ENCODE assay signal across 11 cellular contexts in the genomic region with DNA sequence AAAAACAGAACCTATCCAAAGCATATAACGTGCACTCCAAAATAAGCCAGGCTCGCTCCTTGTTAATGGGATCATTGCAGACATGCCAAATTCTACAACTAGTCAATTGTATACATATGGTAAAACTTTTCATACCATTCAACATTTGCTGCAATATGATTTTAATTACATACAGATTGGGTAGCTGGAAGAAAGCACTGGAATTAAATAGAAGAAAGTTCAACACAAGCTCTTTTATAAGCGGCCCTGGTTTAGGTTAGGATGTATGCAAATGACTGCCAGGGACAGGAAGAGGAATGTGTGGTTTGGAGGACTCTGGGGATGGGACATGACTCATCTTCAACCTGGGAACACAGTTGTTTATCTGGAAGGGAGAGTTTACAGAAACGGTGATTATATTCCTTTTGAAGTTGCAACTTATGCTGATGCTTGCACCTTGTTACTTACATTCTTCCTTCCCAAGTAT.
DNase-seq lines count a peak whose midpoint lies in the region; ATAC-seq, FAIRE-seq and TF ChIP-seq lines count a peak whose summit lies in the region.
"Had no signal": no experiment of that assay in that cellular context is flagged by ENCODE, and none has a peak within 500 bp of the region (broad histone marks: within the 10 kb centered on the region; RNA-seq: fewer than 3 reads in every experiment).

No MANE protein-coding gene starts in this region.

- H4K8ac ChIP-seq in H1 (ENCODE audit: extremely low read depth, insufficient read depth, low read length), result no peak overlapping the region

- no peaks in the 10 kb centered on the region for H3K23me2 ChIP-seq in H1 (ENCODE audit: low read depth, low read length)

- FAIRE-seq in H1 (lab: Jason Lieb, UNC), result peak; percentile 52

- H4K5ac ChIP-seq in H1 (ENCODE audit: insufficient read length, low read depth, low read length), result no peak overlapping the region

- H3K4me1 ChIP-seq in H1 (replicated peaks in 1 of 4; ENCODE audit: control insufficient read depth in 3 of 4, insufficient read depth in 4 of 4, low read length in 3 of 4), result peaks cover 5 to 16% (median 5%) of the 10 kb centered on the region in 4 experiments; a peak in 6 of 7 replicates
- H3K4me1 ChIP-seq in body of pancreas, result no peaks in the 10 kb centered on the region

- no peak overlapping the region for H3K9ac ChIP-seq in H1 (replicated peaks in 1 of 4; ENCODE audit: extremely low read depth in 1 of 4, low read depth in 3 of 4, low read length in 3 of 4)

- 0 out of 4 replicates have a peak overlapping the region, but pooled peaks of 1 of the 2 experiments have one; percentile 8 for H3K4me2 ChIP-seq in H1 (ENCODE audit: insufficient read depth in 1 of 2, low read depth in 2 of 2, low read length in 2 of 2)

- no peak overlapping the region for H3K4me3 ChIP-seq in H1 (ENCODE audit: extremely low read depth in 1 of 4, insufficient read depth in 2 of 4, low read depth in 3 of 4, low read length in 4 of 4)
- H3K4me3 ChIP-seq in body of pancreas, result no peak overlapping the region

- no peak overlapping the region for H3K4ac ChIP-seq in H1 (replicated peaks; ENCODE audit: insufficient read length, low read depth, low read length)

- TF ChIP-seq RAD21 in H1 (IDR thresholded peaks at IDR 0.05 in 1 of 2, conservative IDR thresholded peaks at IDR 0.05 in 1 of 2; ENCODE audit: low read depth in 2 of 2, low read length in 2 of 2), result no peak

- TF ChIP-seq POLR2A in H1 (IDR thresholded peaks at IDR 0.05; ENCODE audit: control extremely low read depth in 1 of 2, low read depth in 2 of 2, low read length in 2 of 2) (no peak), body of pancreas (IDR thresholded peaks at IDR 0.05) (no peak)

- H3K27ac Mint-ChIP-seq in nephron progenitor cell, result peak overlapping the region; percentile 14

- H3K9me3 ChIP-seq in H1 (ENCODE audit: insufficient read depth in 2 of 2, low read depth in 1 of 2, low read length in 1 of 2), result no peaks in the 10 kb centered on the region
- no peaks in the 10 kb centered on the region for H3K9me3 ChIP-seq in body of pancreas

- no peaks in the 10 kb centered on the region for H3K36me3 Mint-ChIP-seq in nephron progenitor cell (ENCODE audit: low read depth)

- peak; percentile 33 for DNase-seq in DMS53 treated with DMSO at 0.1 percent for 48 hours (lab: John Stamatoyannopoulos, UW; ENCODE audit: unreplicated experiment)
- DNase-seq in NCI-H526 treated with DMSO at 0.1 percent for 48 hours (lab: John Stamatoyannopoulos, UW), result peak; percentile 14
- no peak for DNase-seq in H1 (ENCODE audit: low read depth in 1 of 2, low spot score in 2 of 2)
- no peak for DNase-seq in nephron progenitor cell
- no peak for DNase-seq in body of pancreas
- no peak for DNase-seq in DMS153 treated with DMSO at 0.1 percent for 48 hours (lab: John Stamatoyannopoulos, UW; ENCODE audit: unreplicated experiment)
- DNase-seq: activated effector memory CD4-positive, alpha-beta T cell treated with anti-CD3 and anti-CD28 coated beads, Interleukin-2, amount 50 U/mL, for 16 hours; nucleus accumbens had no signal

- no peaks in the 10 kb centered on the region for H3K79me1 ChIP-seq in H1 (ENCODE audit: low read depth, low read length)

- H4K91ac ChIP-seq in H1 (replicated peaks; ENCODE audit: insufficient read length, low read length), result no peak overlapping the region

- intact Hi-C loops in body of pancreas (cut with DNase I), result no loop called here

- H3K9me3 Mint-ChIP-seq in nephron progenitor cell, result no peaks in the 10 kb centered on the region

- no peak overlapping the region for H3K56ac ChIP-seq in H1 (replicated peaks; ENCODE audit: insufficient read length, low read depth, low read length)

- H2BK20ac ChIP-seq in H1 (ENCODE audit: low read length), result no peak overlapping the region

- H3K27me3 Mint-ChIP-seq in nephron progenitor cell (ENCODE audit: low read depth, poor library complexity), result no peaks in the 10 kb centered on the region

- no peak overlapping the region for H2BK120ac ChIP-seq in H1 (replicated peaks; ENCODE audit: low read depth, low read length)

- H3K27ac ChIP-seq in H1 (ENCODE audit: low read depth, low read length) (no peak overlapping the region; the same call in 1 of the 2 replicates), body of pancreas (no peak overlapping the region)
- H3K27ac ChIP-seq: VCaP had no signal

- peak overlapping the region; percentile 35; the same call in 1 of the 2 replicates for H2BK12ac ChIP-seq in H1 (ENCODE audit: low read depth, low read length)

- no peaks in the 10 kb centered on the region for H3K36me3 ChIP-seq in H1 (ENCODE audit: control insufficient read depth in 2 of 4, insufficient read depth in 4 of 4, low read length in 3 of 4)
- no peaks in the 10 kb centered on the region for H3K36me3 ChIP-seq in body of pancreas (replicated peaks in 1 of 2; ENCODE audit: insufficient read depth in 1 of 2, low read depth in 2 of 2)

- no peak overlapping the region for H3K4me3 Mint-ChIP-seq in nephron progenitor cell

- no peaks in the 10 kb centered on the region for H3K79me2 ChIP-seq in H1 (ENCODE audit: control insufficient read depth in 1 of 2, insufficient read depth in 2 of 2, low read length in 2 of 2)

- WGBS in H1 (ENCODE audit: extremely low coverage in 1 of 2, insufficient coverage in 1 of 2, insufficient read length in 1 of 2, insufficient replicate concordance in 2 of 2, low coverage in 1 of 2, low lambda C conversion rate in 2 of 2, missing lambda C conversion rate in 1 of 2), 2 experiments, result 70% methylated on average over 4 of the region's 4 CpGs; no CpG with 5 or more reads in 1 of the 2 experiments
- WGBS in body of pancreas, 2 donors, result 71 to 73% methylated on average over 4 of the region's 4 CpGs

- H4K20me1 ChIP-seq in H1 (replicated peaks in 1 of 2; ENCODE audit: control insufficient read depth in 1 of 2, insufficient read depth in 2 of 2, low read length in 2 of 2), result no peaks in the 10 kb centered on the region

- no peak overlapping the region for H3K23ac ChIP-seq in H1 (ENCODE audit: insufficient read length)

- H3K18ac ChIP-seq in H1 (ENCODE audit: extremely low read depth, low read length), result no peak overlapping the region

- TF ChIP-seq CTCF in H1 (IDR thresholded peaks at IDR 0.05; ENCODE audit: control extremely low read depth in 1 of 3, insufficient read depth in 1 of 3, low read depth in 1 of 3, low read length in 3 of 3) (no peak), nephron progenitor cell (IDR thresholded peaks at IDR 0.05) (no peak), body of pancreas (IDR thresholded peaks at IDR 0.05) (no peak)

- no peak overlapping the region for H2AK5ac ChIP-seq in H1 (ENCODE audit: low read depth, low read length)

- no peak overlapping the region for H2BK5ac ChIP-seq in H1 (ENCODE audit: low read depth, low read length)

- no peak for TF ChIP-seq EP300 in H1 (IDR thresholded peaks at IDR 0.05; ENCODE audit: borderline replicate concordance in 1 of 2, low read depth in 2 of 2, low read length in 2 of 2)

- CTCF ChIA-PET in H1 (lab: Charles Lee; ENCODE audit: partially characterized antibody), result interaction anchor here (1.1 to 10.4 kb wide), 6 partner anchors 12 to 316 kb away, joined by 3 to 98 read pairs (median 4); a partner anchor contains a TSS

- H2AFZ ChIP-seq in H1 (ENCODE audit: low read length), result no peak overlapping the region

- no peak for ATAC-seq in body of pancreas
- no peak for ATAC-seq in HG02970 (IDR thresholded peaks at IDR 0.05; ENCODE audit: low FRiP score, unreplicated experiment)
- no peak for ATAC-seq in HG03280 (IDR thresholded peaks at IDR 0.05; ENCODE audit: unreplicated experiment)

- H3K4me1 Mint-ChIP-seq in nephron progenitor cell, result peaks cover 36% of the 10 kb centered on the region

- H3K27me3 ChIP-seq in H1 (replicated peaks in 1 of 4; ENCODE audit: control insufficient read depth in 3 of 4, extremely low read depth in 1 of 4, insufficient read depth in 3 of 4, low read length in 3 of 4), result no peaks in the 10 kb centered on the region
- H3K27me3 ChIP-seq in body of pancreas, result no peaks in the 10 kb centered on the region

- H2BK15ac ChIP-seq in H1 (ENCODE audit: low read length), result peak overlapping the region; percentile 14; the same call in 1 of the 2 replicates

- POLR2A ChIA-PET in H1 (lab: Charles Lee; ENCODE audit: partially characterized antibody), result interaction anchor here (1.0 to 1.4 kb wide), 2 partner anchors 11 to 60 kb away, joined by 3 read pairs; no protein-coding TSS in a partner anchor

- H3K14ac ChIP-seq in H1 (ENCODE audit: insufficient read length), result no peak overlapping the region

TF ChIP-seq in H1, 55 proteins besides CTCF, POLR2A, EP300 and RAD21:
- TF ChIP-seq KDM5A (IDR thresholded peaks at IDR 0.05; ENCODE audit: low read length), result no peak
- no peak for TF ChIP-seq HDAC2 (IDR thresholded peaks at IDR 0.05; ENCODE audit: borderline replicate concordance in 1 of 2, low read depth in 2 of 2, low read length in 2 of 2)
- peak; percentile 89 for TF ChIP-seq JUND (IDR thresholded peaks at IDR 0.05; ENCODE audit: low read length)
- TF ChIP-seq SP2 (IDR thresholded peaks at IDR 0.05; ENCODE audit: low read length), result no peak
- no peak for TF ChIP-seq RXRA (IDR thresholded peaks at IDR 0.05; ENCODE audit: insufficient read depth, low read depth, low read length)
- TF ChIP-seq ASH2L (IDR thresholded peaks at IDR 0.05; ENCODE audit: low read length), result no peak
- no peak for TF ChIP-seq RNF2 (IDR thresholded peaks at IDR 0.05; ENCODE audit: borderline replicate concordance, low read depth, low read length, missing control alignments, poor library complexity, severe bottlenecking)
- TF ChIP-seq SP1 (IDR thresholded peaks at IDR 0.05; ENCODE audit: low read depth, low read length), result no peak
- TF ChIP-seq, protein P1, sequence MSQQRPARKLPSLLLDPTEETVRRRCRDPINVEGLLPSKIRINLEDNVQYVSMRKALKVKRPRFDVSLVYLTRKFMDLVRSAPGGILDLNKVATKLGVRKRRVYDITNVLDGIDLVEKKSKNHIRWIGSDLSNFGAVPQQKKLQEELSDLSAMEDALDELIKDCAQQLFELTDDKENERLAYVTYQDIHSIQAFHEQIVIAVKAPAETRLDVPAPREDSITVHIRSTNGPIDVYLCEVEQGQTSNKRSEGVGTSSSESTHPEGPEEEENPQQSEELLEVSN (IDR thresholded peaks at IDR 0.05), result no peak
- TF ChIP-seq JUN (IDR thresholded peaks at IDR 0.05; ENCODE audit: low read depth, low read length), result peak; percentile 38; the same call in 1 of the 2 replicates
- TF ChIP-seq YY1 (IDR thresholded peaks at IDR 0.05; ENCODE audit: low read depth, low read length), result no peak

Comparison
In these comparisons a context has a peak if more than half of its experiments do, and no peak if none do; other contexts are left out.
1. DNase-seq: peak in DMS53 treated with DMSO at 0.1 percent for 48 hours (single experiment) and NCI-H526 treated with DMSO at 0.1 percent for 48 hours (single experiment); none in H1 (0 of 2), nephron progenitor cell (single experiment), body of pancreas (0 of 4) and DMS153 treated with DMSO at 0.1 percent for 48 hours (single experiment).